Comparison of ENCODE assay signal across 15 cellular contexts in genomic region chrX:150257348-150258175, GRCh38.
A peak's percentile ranks its signal among the peaks of the same experiment; 100 is the strongest.
DNase-seq lines count a peak whose midpoint lies in the region; ATAC-seq, FAIRE-seq and TF ChIP-seq lines count a peak whose summit lies in the region.
"Had no signal": no experiment of that assay in that cellular context is flagged by ENCODE, and none has a peak within 500 bp of the region (broad histone marks: within the 10 kb centered on the region; RNA-seq: fewer than 3 reads in every experiment).

No MANE protein-coding gene starts in this region.

- TF ChIP-seq POLR2A in HCT116 (IDR thresholded peaks at IDR 0.05; ENCODE audit: borderline replicate concordance, extremely low read depth, insufficient read depth, insufficient read length): no peak
- no peak for TF ChIP-seq POLR2A in GM12878 (IDR thresholded peaks at IDR 0.05; ENCODE audit: low read depth, low read length)
- TF ChIP-seq POLR2A in body of pancreas (IDR thresholded peaks at IDR 0.05): no peak

- H3K79me2 ChIP-seq in HCT116 (ENCODE audit: insufficient read depth, low read length) (no peaks in the 10 kb centered on the region), GM12878 (ENCODE audit: control insufficient read depth, insufficient read depth, low read length) (no peaks in the 10 kb centered on the region)

- TF ChIP-seq CTCF in HCT116 (IDR thresholded peaks at IDR 0.05 in 2 of 3, conservative IDR thresholded peaks at IDR 0.05 in 1 of 3; ENCODE audit: borderline replicate concordance in 1 of 3, insufficient read depth in 1 of 3, low read depth in 2 of 3, low read length in 2 of 3) (no peak), GM12878 (IDR thresholded peaks at IDR 0.05 in 2 of 3, conservative IDR thresholded peaks at IDR 0.05 in 1 of 3; ENCODE audit: control insufficient read depth in 2 of 3, extremely low read depth in 1 of 3, insufficient read depth in 1 of 3, low read depth in 3 of 3, low read length in 3 of 3) (no peak), colonic mucosa (IDR thresholded peaks at IDR 0.05) (no peak), body of pancreas (IDR thresholded peaks at IDR 0.05) (no peak)

- SMC1A ChIA-PET in GM12878 (lab: Charles Lee; ENCODE audit: uncharacterized antibody, unreplicated experiment): no interaction called here

- H3K4me1 ChIP-seq in HCT116 (ENCODE audit: control insufficient read depth in 1 of 2, insufficient read depth in 2 of 2, low read length in 2 of 2): no peaks in the 10 kb centered on the region
- no peaks in the 10 kb centered on the region for H3K4me1 ChIP-seq in GM12878 (ENCODE audit: control insufficient read depth, insufficient read depth, low read length)
- no peaks in the 10 kb centered on the region for H3K4me1 ChIP-seq in colonic mucosa
- H3K4me1 ChIP-seq in body of pancreas: no peaks in the 10 kb centered on the region

- no peaks in the 10 kb centered on the region for H4K20me1 ChIP-seq in HCT116 (ENCODE audit: insufficient read depth)
- H4K20me1 ChIP-seq in GM12878 (ENCODE audit: control insufficient read depth, insufficient read depth): no peaks in the 10 kb centered on the region

- intact Hi-C loops in HCT116 (cut with micrococcal nuclease): no loop called here
- intact Hi-C loops in GM12878 (cut with micrococcal nuclease; ENCODE audit: unreplicated experiment): no loop called here
- intact Hi-C loops in colonic mucosa (cut with DNase I): no loop called here
- intact Hi-C loops in body of pancreas (cut with DNase I): no loop called here

- H3K9me3 ChIP-seq in HCT116 (ENCODE audit: control insufficient read depth in 1 of 2, insufficient read depth in 1 of 2, low read depth in 1 of 2, low read length in 2 of 2) (no peaks in the 10 kb centered on the region), GM12878 (replicated peaks; ENCODE audit: control insufficient read depth, insufficient read depth, low read length) (no peaks in the 10 kb centered on the region), colonic mucosa (no peaks in the 10 kb centered on the region), body of pancreas (no peaks in the 10 kb centered on the region)

- peaks cover 19% of the 10 kb centered on the region for H3K4me1 Mint-ChIP-seq in activated naive CD4-positive, alpha-beta T cell treated with anti-CD3 and anti-CD28 coated beads, Interleukin-2, amount 10 ng/mL, durations not matched to agents 7 days and 5 days
- H3K4me1 Mint-ChIP-seq in activated T-cell treated with anti-CD3 and anti-CD28 coated beads, Interleukin-2, amount 50 U/mL, for 4 hours (ENCODE audit: low read depth): peaks cover 6% of the 10 kb centered on the region

- POLR2A ChIA-PET in HCT116 (lab: Charles Lee) (no interaction called here), GM12878 (lab: Charles Lee) (interaction anchor here (0.6 kb wide), 1 partner anchor 101 kb away, joined by 4 read pairs; no protein-coding TSS in a partner anchor)

- CTCF ChIA-PET in HCT116 (lab: Charles Lee) (no interaction called here), GM12878 (lab: Yijun Ruan, JAX) (no interaction called here)
- CTCF ChIA-PET in activated naive CD4-positive, alpha-beta T cell treated with anti-CD3 and anti-CD28 coated beads, Interleukin-2, amount 10 ng/mL, durations not matched to agents 7 days and 5 days (lab: Charles Lee): no interaction called here

- no peak for TF ChIP-seq EP300 in GM12878 (IDR thresholded peaks at IDR 0.05; ENCODE audit: borderline replicate concordance in 1 of 2, control insufficient read depth in 1 of 2, low read depth in 2 of 2, low read length in 2 of 2)

- H3K4me3 ChIP-seq in HCT116 (replicated peaks in 1 of 2; ENCODE audit: low read depth in 1 of 2, low read length in 2 of 2): no peak overlapping the region
- H3K4me3 ChIP-seq in GM12878: no peak overlapping the region
- H3K4me3 ChIP-seq in colonic mucosa: no peak overlapping the region
- no peak overlapping the region for H3K4me3 ChIP-seq in body of pancreas

- no peak overlapping the region for H3K27ac ChIP-seq in HCT116 (ENCODE audit: low read depth, low read length)
- H3K27ac ChIP-seq in GM12878 (ENCODE audit: control insufficient read depth, insufficient read depth): no peak overlapping the region
- no peak overlapping the region for H3K27ac ChIP-seq in colonic mucosa
- H3K27ac ChIP-seq in body of pancreas: no peak overlapping the region
- H3K27ac ChIP-seq: C4-2B had no signal

- H3K27me3 Mint-ChIP-seq in activated naive CD4-positive, alpha-beta T cell treated with anti-CD3 and anti-CD28 coated beads, Interleukin-2, amount 10 ng/mL, durations not matched to agents 7 days and 5 days: peaks cover 9% of the 10 kb centered on the region
- no peaks in the 10 kb centered on the region for H3K27me3 Mint-ChIP-seq in activated T-cell treated with anti-CD3 and anti-CD28 coated beads, Interleukin-2, amount 50 U/mL, for 4 hours (ENCODE audit: low read depth)

- H3K9me3 Mint-ChIP-seq in activated naive CD4-positive, alpha-beta T cell treated with anti-CD3 and anti-CD28 coated beads, Interleukin-2, amount 10 ng/mL, durations not matched to agents 7 days and 5 days: no peaks in the 10 kb centered on the region
- no peaks in the 10 kb centered on the region for H3K9me3 Mint-ChIP-seq in activated T-cell treated with anti-CD3 and anti-CD28 coated beads, Interleukin-2, amount 50 U/mL, for 4 hours

- no peak overlapping the region for H3K4me3 Mint-ChIP-seq in activated naive CD4-positive, alpha-beta T cell treated with anti-CD3 and anti-CD28 coated beads, Interleukin-2, amount 10 ng/mL, durations not matched to agents 7 days and 5 days
- no peak overlapping the region for H3K4me3 Mint-ChIP-seq in activated T-cell treated with anti-CD3 and anti-CD28 coated beads, Interleukin-2, amount 50 U/mL, for 4 hours

- BruUV-seq in HCT116 (replicated peaks; lab: Mats Ljungman, UMichigan) (no TSS peak), GM12878 (replicated peaks; lab: Mats Ljungman, UMichigan) (no TSS peak)

- no peak for FAIRE-seq in GM12878 (lab: Jason Lieb, UNC)

- WGBS in GM12878 (ENCODE audit: insufficient coverage, insufficient replicate concordance, low lambda C conversion rate, missing lambda C conversion rate): 5% methylated on average over 1 of the region's 1 CpG
- 93 to 100% methylated on average over 1 of the region's 1 CpG for WGBS in body of pancreas, 2 donors

- H3K9ac ChIP-seq in HCT116 (ENCODE audit: low read length): no peak overlapping the region
- H3K9ac ChIP-seq in GM12878 (ENCODE audit: control insufficient read depth, insufficient read depth, low read length): no peak overlapping the region
- H3K9ac ChIP-seq in colonic mucosa (ENCODE audit: low read depth in 2 of 2, low read length in 2 of 2): no peak overlapping the region

- H3K27me3 ChIP-seq in HCT116 (ENCODE audit: insufficient read depth, low read length) (no peaks in the 10 kb centered on the region), GM12878 (replicated peaks in 1 of 2; ENCODE audit: control insufficient read depth in 2 of 2, insufficient read depth in 2 of 2, low read length in 1 of 2) (peaks cover 0 to 4% of the 10 kb centered on the region in 2 experiments; a peak in 2 of 4 replicates), colonic mucosa (peaks cover 3% of the 10 kb centered on the region), body of pancreas (no peaks in the 10 kb centered on the region)

- H3K36me3 Mint-ChIP-seq in activated naive CD4-positive, alpha-beta T cell treated with anti-CD3 and anti-CD28 coated beads, Interleukin-2, amount 10 ng/mL, durations not matched to agents 7 days and 5 days: no peaks in the 10 kb centered on the region
- H3K36me3 Mint-ChIP-seq in activated T-cell treated with anti-CD3 and anti-CD28 coated beads, Interleukin-2, amount 50 U/mL, for 4 hours (ENCODE audit: insufficient read depth): no peaks in the 10 kb centered on the region

- TF ChIP-seq RAD21 in HCT116 (IDR thresholded peaks at IDR 0.05; ENCODE audit: low read depth): no peak
- no peak for TF ChIP-seq RAD21 in GM12878 (IDR thresholded peaks at IDR 0.05; ENCODE audit: insufficient read depth, low read depth, low read length)

- DNase-seq in Daoy (ENCODE audit: low read depth) (peak; percentile 4), HCT116 (ENCODE audit: low read depth, low spot score) (no peak), GM12878 (ENCODE audit: low read depth, low spot score) (no peak), left lobe of liver (ENCODE audit: low spot score) (no peak), colonic mucosa (no peak), body of pancreas (no peak)
- DNase-seq in activated naive CD4-positive, alpha-beta T cell treated with anti-CD3 and anti-CD28 coated beads, Interleukin-2, amount 10 ng/mL, durations not matched to agents 7 days and 5 days: no peak
- DNase-seq in activated T-cell treated with anti-CD3 and anti-CD28 coated beads, Interleukin-2, amount 50 U/mL, for 4 hours: no peak
- DNase-seq: IMR-90, Karpas-422, NCI-H1105 treated with DMSO at 0.1 percent for 48 hours, NCI-H187, NCI-H510A had no signal

- H3K27ac Mint-ChIP-seq in activated naive CD4-positive, alpha-beta T cell treated with anti-CD3 and anti-CD28 coated beads, Interleukin-2, amount 10 ng/mL, durations not matched to agents 7 days and 5 days: no peak overlapping the region

- H2AFZ ChIP-seq in HCT116 (ENCODE audit: low read depth, low read length, poor library complexity, severe bottlenecking) (no peak overlapping the region), GM12878 (ENCODE audit: control insufficient read depth, low read depth, low read length) (no peak overlapping the region)

- RAD21 ChIA-PET in HCT116 (lab: Charles Lee; ENCODE audit: low non-redundant PET in 1 of 2, low total read pairs in 2 of 2, uncharacterized antibody in 2 of 2, unreplicated experiment in 2 of 2): no interaction called here
- RAD21 ChIA-PET in GM12878 (lab: Charles Lee; ENCODE audit: unreplicated experiment): no interaction called here

- no peak overlapping the region for H3K4me2 ChIP-seq in HCT116 (ENCODE audit: low read length)
- H3K4me2 ChIP-seq in GM12878 (ENCODE audit: control insufficient read depth, insufficient read depth): no peak overlapping the region

- peak; percentile 60 for ATAC-seq in HCT116
- no peak for ATAC-seq in GM12878
- peak; percentile 46 for ATAC-seq in left lobe of liver
- no peak for ATAC-seq in activated T-cell treated with anti-CD3 and anti-CD28 coated beads, Interleukin-2, amount 50 U/mL, for 4 hours
- no peak for ATAC-seq in body of pancreas
- ATAC-seq: Panc1 had no signal

- in situ Hi-C loops in GM12878 (cut with MboI): no loop called here

- H3K36me3 ChIP-seq in HCT116 (ENCODE audit: control insufficient read depth in 1 of 2, insufficient read depth in 2 of 2, low read length in 2 of 2): no peaks in the 10 kb centered on the region
- H3K36me3 ChIP-seq in GM12878 (ENCODE audit: control insufficient read depth in 2 of 2, insufficient read depth in 2 of 2, low read length in 1 of 2): no peaks in the 10 kb centered on the region
- no peaks in the 10 kb centered on the region for H3K36me3 ChIP-seq in colonic mucosa
- no peaks in the 10 kb centered on the region for H3K36me3 ChIP-seq in body of pancreas (replicated peaks in 1 of 2; ENCODE audit: insufficient read depth in 1 of 2, low read depth in 2 of 2)

- H3K9me2 ChIP-seq in HCT116 (ENCODE audit: insufficient read depth): no peaks in the 10 kb centered on the region

TF ChIP-seq in HCT116, 20 proteins besides CTCF, POLR2A, EP300 and RAD21 (continues in another document):
- no peak for TF ChIP-seq SP1 (IDR thresholded peaks at IDR 0.05; ENCODE audit: low read depth)
- TF ChIP-seq ELF1 (IDR thresholded peaks at IDR 0.05; ENCODE audit: borderline replicate concordance, low read depth): no peak

TF ChIP-seq in GM12878, 131 proteins besides CTCF, POLR2A, EP300 and RAD21 (continues in another document):
- TF ChIP-seq MEF2B (IDR thresholded peaks at IDR 0.05; ENCODE audit: partially characterized antibody, poor library complexity, severe bottlenecking): no peak
- TF ChIP-seq CHD4 (IDR thresholded peaks at IDR 0.05): no peak

Comparison
In these comparisons a context has a peak if more than half of its experiments do, and no peak if none do; other contexts are left out.
1. ATAC-seq: peak in HCT116 (single experiment) and left lobe of liver (single experiment); none in GM12878 (single experiment), activated T-cell treated with anti-CD3 and anti-CD28 coated beads, Interleukin-2, amount 50 U/mL, for 4 hours (0 of 2) and body of pancreas (single experiment).